2 cellular contexts compared by ENCODE assay signal in genomic region chr5:150133581-150134197, GRCh38.
TF ChIP-seq lines count a peak whose summit lies in the region.

No MANE protein-coding gene starts in this region.

TF ChIP-seq in IMR-90, 13 proteins besides CTCF, POLR2A, EP300 and RAD21:
- TF ChIP-seq FOS (IDR thresholded peaks at IDR 0.05; ENCODE audit: low read depth, low read length) (no peak), SMC3 (IDR thresholded peaks at IDR 0.05; ENCODE audit: low read depth, low read length) (no peak), RFX5 (IDR thresholded peaks at IDR 0.05; ENCODE audit: low read depth, low read length) (no peak), NFE2L2 (IDR thresholded peaks at IDR 0.05; ENCODE audit: low read depth, low read length) (no peak), ELK1 (IDR thresholded peaks at IDR 0.05; ENCODE audit: borderline replicate concordance, low read depth, low read length) (no peak), MAFK (IDR thresholded peaks at IDR 0.05; ENCODE audit: low read depth, low read length) (no peak), CHD1 (IDR thresholded peaks at IDR 0.05; ENCODE audit: low read depth, low read length) (no peak), USF2 (IDR thresholded peaks at IDR 0.05; ENCODE audit: low read depth, low read length) (no peak), CEBPB (IDR thresholded peaks at IDR 0.05; ENCODE audit: low read depth, low read length) (no peak), RCOR1 (IDR thresholded peaks at IDR 0.05; ENCODE audit: insufficient replicate concordance, low read length) (no peak), BHLHE40 (IDR thresholded peaks at IDR 0.05; ENCODE audit: low read depth, low read length) (no peak), MAZ (IDR thresholded peaks at IDR 0.05; ENCODE audit: borderline replicate concordance, low read depth, low read length) (no peak), MXI1 (IDR thresholded peaks at IDR 0.05; ENCODE audit: borderline replicate concordance, low read depth, low read length) (no peak)
TF ChIP-seq in IMR-90: peak in this region for 0.

TF ChIP-seq in H1, 55 proteins besides CTCF, POLR2A, EP300 and RAD21:
- TF ChIP-seq RFX5 (IDR thresholded peaks at IDR 0.05; ENCODE audit: borderline replicate concordance, low read depth, low read length) = no peak
- no peak for TF ChIP-seq SIRT6 (IDR thresholded peaks at IDR 0.05; ENCODE audit: low read length)
- TF ChIP-seq CTBP2 (IDR thresholded peaks at IDR 0.05; ENCODE audit: borderline replicate concordance, insufficient read depth, insufficient read length, low read length) = no peak
- no peak for TF ChIP-seq EZH2 (IDR thresholded peaks at IDR 0.05; ENCODE audit: low read depth, low read length, severe bottlenecking)
- TF ChIP-seq HDAC6 (IDR thresholded peaks at IDR 0.05; ENCODE audit: low read depth, low read length) = no peak
- TF ChIP-seq ZNF274 (IDR thresholded peaks at IDR 0.05; ENCODE audit: borderline replicate concordance, extremely low read depth, low read length) = no peak
- no peak for TF ChIP-seq FOSL1 (IDR thresholded peaks at IDR 0.05; ENCODE audit: insufficient read depth, low read depth, low read length)
- TF ChIP-seq KDM1A (IDR thresholded peaks at IDR 0.05; ENCODE audit: borderline replicate concordance, low read length) = no peak
- no peak for TF ChIP-seq SAP30 (IDR thresholded peaks at IDR 0.05; ENCODE audit: insufficient read depth, insufficient replicate concordance, low read length)
- no peak for TF ChIP-seq ASH2L (IDR thresholded peaks at IDR 0.05; ENCODE audit: low read length)
